Comparison of ENCODE assay signal across 8 cellular contexts in genomic region chr1:1402081-1402900, GRCh38. TPM values are rescaled to one million over a fixed set of nuclear protein-coding genes. Genes with fewer than 3 reads are reported as not detected.
DNase-seq lines count a peak whose midpoint lies in the region; ATAC-seq and TF ChIP-seq lines count a peak whose summit lies in the region.

No MANE protein-coding gene starts in this region.

- H3K4me3 ChIP-seq in GM12864 (ENCODE audit: low read depth, low read length) = no peak overlapping the region

- ATAC-seq in HG02571 (IDR thresholded peaks at IDR 0.05; ENCODE audit: unreplicated experiment) = no peak
- no peak for ATAC-seq in GM18520 (IDR thresholded peaks at IDR 0.05; ENCODE audit: unreplicated experiment)

- peak; percentile 68 for TF ChIP-seq CTCF in GM12864 (IDR thresholded peaks at IDR 0.05; ENCODE audit: low read depth, low read length, missing control alignments)

- no peak overlapping the region for H3K4me3 Mint-ChIP-seq in activated naive CD8-positive, alpha-beta T cell treated with anti-CD3 and anti-CD28 coated beads for 36 hours

- no peaks in the 10 kb centered on the region for H3K27me3 Mint-ChIP-seq in activated naive CD8-positive, alpha-beta T cell treated with anti-CD3 and anti-CD28 coated beads for 36 hours

- peaks cover 68% of the 10 kb centered on the region for H3K36me3 Mint-ChIP-seq in activated naive CD8-positive, alpha-beta T cell treated with anti-CD3 and anti-CD28 coated beads for 36 hours

- DNase-seq in AG20443 (ENCODE audit: low spot score) (peak; percentile 64), GM12864 (ENCODE audit: low read depth) (no peak), NCI-H774 (lab: John Stamatoyannopoulos, UW) (peak; percentile 3), islet precursor cell (peak; percentile 77), T-helper 9 cell (no peak)
- DNase-seq in activated naive CD8-positive, alpha-beta T cell treated with anti-CD3 and anti-CD28 coated beads for 36 hours = peak; percentile 46

- H3K27ac Mint-ChIP-seq in activated naive CD8-positive, alpha-beta T cell treated with anti-CD3 and anti-CD28 coated beads for 36 hours = peak overlapping the region; percentile 52

- H3K4me1 Mint-ChIP-seq in activated naive CD8-positive, alpha-beta T cell treated with anti-CD3 and anti-CD28 coated beads for 36 hours = peaks cover 47% of the 10 kb centered on the region

- H3K9me3 Mint-ChIP-seq in activated naive CD8-positive, alpha-beta T cell treated with anti-CD3 and anti-CD28 coated beads for 36 hours = no peaks in the 10 kb centered on the region

RNA-seq across cellular contexts. Expression of gene CCNL2, which starts 3.2 kb away (rescaled TPM):
- 10 to 100 TPM; 91.6 to 92.2 TPM for total RNA-seq in activated naive CD8-positive, alpha-beta T cell treated with anti-CD3 and anti-CD28 coated beads for 36 hours

RNA-seq across cellular contexts. Expression of gene MRPL20, which starts 4.8 kb away (rescaled TPM):
- total RNA-seq in activated naive CD8-positive, alpha-beta T cell treated with anti-CD3 and anti-CD28 coated beads for 36 hours = 100 to 1,000 TPM; 181 to 182 TPM

RNA-seq across cellular contexts. Expression of gene ANKRD65, which starts 18.8 kb away (rescaled TPM):
- total RNA-seq in activated naive CD8-positive, alpha-beta T cell treated with anti-CD3 and anti-CD28 coated beads for 36 hours = not detected

RNA-seq across cellular contexts. Expression of gene AURKAIP1, which starts 27.3 kb away (rescaled TPM):
- total RNA-seq in activated naive CD8-positive, alpha-beta T cell treated with anti-CD3 and anti-CD28 coated beads for 36 hours = 100 to 1,000 TPM; 143 to 144 TPM

RNA-seq across cellular contexts. Expression of gene VWA1, which starts 33.2 kb away (rescaled TPM):
- total RNA-seq in activated naive CD8-positive, alpha-beta T cell treated with anti-CD3 and anti-CD28 coated beads for 36 hours = under 1 TPM; 0.25 to 0.44 TPM

Comparison
In these comparisons a context has a peak if more than half of its experiments do, and no peak if none do; other contexts are left out.
1. DNase-seq: peak in AG20443 (single experiment), NCI-H774 (single experiment), activated naive CD8-positive, alpha-beta T cell treated with anti-CD3 and anti-CD28 coated beads for 36 hours (single experiment) and islet precursor cell (single experiment); none in GM12864 (single experiment) and T-helper 9 cell (single experiment).